Comparison of ENCODE assay signal across 34 cellular contexts in the genomic region with DNA sequence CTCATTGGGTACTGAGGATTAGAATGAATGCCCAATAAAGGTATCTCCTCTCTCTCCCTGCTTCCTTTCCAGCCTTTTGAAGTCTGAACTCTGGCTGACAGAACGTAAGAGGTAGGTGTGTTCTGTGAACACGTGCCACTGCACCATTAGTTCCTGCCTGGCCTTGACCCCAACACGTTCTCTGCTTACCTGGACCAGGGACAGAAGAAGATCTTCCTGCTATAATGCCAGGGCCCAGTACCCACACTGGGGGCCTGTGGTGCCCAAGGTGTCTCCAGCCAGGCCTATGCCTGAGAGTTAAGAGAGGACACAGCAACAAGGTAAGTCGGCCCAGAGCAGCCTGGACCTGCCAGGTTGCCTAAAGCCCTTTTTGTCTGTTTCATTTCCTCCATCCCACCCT.
"Had no signal": no experiment of that assay in that cellular context is flagged by ENCODE, and none has a peak within 500 bp of the region (broad histone marks: within the 10 kb centered on the region; RNA-seq: fewer than 3 reads in every experiment).

No MANE protein-coding gene starts in this region.

- H3K36me3 Mint-ChIP-seq: activated CD4-positive, alpha-beta memory T cell treated with anti-CD3 and anti-CD28 coated beads for 36 hours; activated CD8-positive, alpha-beta memory T cell treated with anti-CD3 and anti-CD28 coated beads, Interleukin-2, amount 10 ng/mL, durations not matched to agents 7 days and 5 days; activated naive CD4-positive, alpha-beta T cell treated with anti-CD3 and anti-CD28 coated beads, Interleukin-2, amount 10 ng/mL, durations not matched to agents 7 days and 5 days; activated naive CD4-positive, alpha-beta T cell treated with anti-CD3 and anti-CD28 coated beads, Interleukin-2, amount 50 U/mL, for 72 hours; activated naive CD8-positive, alpha-beta T cell treated with anti-CD3 and anti-CD28 coated beads, Interleukin-2, amount 10 ng/mL, durations not matched to agents 7 days and 5 days; brain had no signal

- H3K4me1 Mint-ChIP-seq: activated CD8-positive, alpha-beta memory T cell treated with anti-CD3 and anti-CD28 coated beads, Interleukin-2, amount 10 ng/mL, durations not matched to agents 7 days and 5 days; central memory CD8-positive, alpha-beta T cell; endodermal cell had no signal

- H3K27ac Mint-ChIP-seq: activated CD4-positive, alpha-beta memory T cell treated with anti-CD3 and anti-CD28 coated beads for 36 hours; activated CD4-positive, alpha-beta T cell treated with anti-CD3 and anti-CD28 coated beads for 36 hours; activated CD4-positive, alpha-beta T cell treated with anti-CD3 and anti-CD28 coated beads, Interleukin-2, amount 10 ng/mL, durations not matched to agents 24 days and 14 days; activated CD8-positive, alpha-beta memory T cell treated with anti-CD3 and anti-CD28 coated beads, Interleukin-2, amount 10 ng/mL, durations not matched to agents 7 days and 5 days; activated CD8-positive, alpha-beta T cell treated with anti-CD3 and anti-CD28 coated beads, Interleukin-2, amount 10 ng/mL, durations not matched to agents 7 days and 5 days; activated naive CD4-positive, alpha-beta T cell treated with anti-CD3 and anti-CD28 coated beads, Interleukin-2, amount 10 ng/mL, durations not matched to agents 7 days and 5 days; activated naive CD8-positive, alpha-beta T cell treated with anti-CD3 and anti-CD28 coated beads, Interleukin-2, amount 10 ng/mL, durations not matched to agents 7 days and 5 days; activated T-helper 1 cell treated with anti-CD3 and anti-CD28 coated beads, Interleukin-12 subunit alpha, Interleukin-12 subunit beta, Interleukin-2, Interleukin-4 antibody, amounts not matched to agents 30 ng/mL and 10 ng/mL and 1 ng/mL, durations not matched to agents 14 hours and 24 hours and 36 hours; brain; dendritic cell treated with granulocyte-macrophage colony-stimulating factor and Interleukin-4, amounts not matched to agents 40 ng/mL and 50 ng/mL, for 4 days; endodermal cell; T-helper 17 cell; T-helper 2 cell treated with Interferon-gamma antibody and Interleukin-4, amounts not matched to agents 5 μg/mL and 100 μg/mL, for 36 hours had no signal

- H3K4me3 Mint-ChIP-seq: activated CD4-positive, alpha-beta memory T cell treated with anti-CD3 and anti-CD28 coated beads for 36 hours; activated CD4-positive, alpha-beta T cell treated with anti-CD3 and anti-CD28 coated beads for 36 hours; activated CD4-positive, alpha-beta T cell treated with anti-CD3 and anti-CD28 coated beads, Interleukin-2, amount 10 ng/mL, durations not matched to agents 24 days and 14 days; activated CD8-positive, alpha-beta memory T cell treated with anti-CD3 and anti-CD28 coated beads, Interleukin-2, amount 10 ng/mL, durations not matched to agents 7 days and 5 days; activated CD8-positive, alpha-beta T cell treated with anti-CD3 and anti-CD28 coated beads, Interleukin-2, amount 10 ng/mL, durations not matched to agents 7 days and 5 days; activated naive CD4-positive, alpha-beta T cell treated with anti-CD3 and anti-CD28 coated beads, Interleukin-2, amount 10 ng/mL, durations not matched to agents 7 days and 5 days; activated naive CD8-positive, alpha-beta T cell treated with anti-CD3 and anti-CD28 coated beads, Interleukin-2, amount 10 ng/mL, durations not matched to agents 7 days and 5 days; activated T-helper 1 cell treated with anti-CD3 and anti-CD28 coated beads, Interleukin-12 subunit alpha, Interleukin-12 subunit beta, Interleukin-2, Interleukin-4 antibody, amounts not matched to agents 30 ng/mL and 10 ng/mL and 1 ng/mL, durations not matched to agents 14 hours and 24 hours and 36 hours; central memory CD8-positive, alpha-beta T cell; dendritic cell treated with granulocyte-macrophage colony-stimulating factor and Interleukin-4, amounts not matched to agents 40 ng/mL and 50 ng/mL, for 4 days; endodermal cell; T-helper 17 cell; T-helper 2 cell treated with Interferon-gamma antibody and Interleukin-4, amounts not matched to agents 5 μg/mL and 100 μg/mL, for 36 hours had no signal

- DNase-seq: activated CD4-positive, alpha-beta memory T cell treated with anti-CD3 and anti-CD28 coated beads for 36 hours; activated CD4-positive, alpha-beta T cell treated with anti-CD3 and anti-CD28 coated beads for 36 hours; activated CD4-positive, alpha-beta T cell treated with anti-CD3 and anti-CD28 coated beads, Interleukin-2, amount 10 ng/mL, durations not matched to agents 24 days and 14 days; activated CD4-positive, CD25-positive, alpha-beta regulatory T cell; activated CD4-positive, CD25-positive, alpha-beta regulatory T cell treated with anti-CD3 and anti-CD28 coated beads, Interleukin-2, amount 50 U/mL, for 72 hours; activated CD8-positive, alpha-beta memory T cell treated with anti-CD3 and anti-CD28 coated beads, Interleukin-2, amount 10 ng/mL, durations not matched to agents 7 days and 5 days; activated CD8-positive, alpha-beta memory T cell treated with anti-CD3 and anti-CD28 coated beads, Interleukin-2, amount 50 U/mL, for 4 hours; activated CD8-positive, alpha-beta T cell treated with anti-CD3 and anti-CD28 coated beads, Interleukin-2, amount 10 ng/mL, durations not matched to agents 7 days and 5 days; activated gamma-delta T cell; activated naive CD4-positive, alpha-beta T cell; activated naive CD4-positive, alpha-beta T cell treated with anti-CD3 and anti-CD28 coated beads, Interleukin-2, amount 10 ng/mL, durations not matched to agents 7 days and 5 days; activated naive CD8-positive, alpha-beta T cell treated with anti-CD3 and anti-CD28 coated beads, Interleukin-2, amount 10 ng/mL, durations not matched to agents 7 days and 5 days; activated T-cell treated with anti-CD3 and anti-CD28 coated beads, Interleukin-2, amount 50 U/mL, for 1 hour; activated T-cell treated with anti-CD3 and anti-CD28 coated beads, Interleukin-2, amount 50 U/mL, for 48 hours; dorsolateral prefrontal cortex; effector memory CD4-positive, alpha-beta T cell; endodermal cell; erythroblast; esophagus squamous epithelium; foreskin melanocyte; heart right ventricle; T-helper 1 cell; T-helper 17 cell; T1000 had no signal

- ATAC-seq: activated CD4-positive, alpha-beta T cell treated with anti-CD3 and anti-CD28 coated beads for 36 hours; activated CD8-positive, alpha-beta memory T cell treated with anti-CD3 and anti-CD28 coated beads, Interleukin-2, amount 10 ng/mL, durations not matched to agents 7 days and 5 days; activated CD8-positive, alpha-beta T cell treated with anti-CD3 and anti-CD28 coated beads, Interleukin-2, amount 10 ng/mL, durations not matched to agents 7 days and 5 days; activated naive CD4-positive, alpha-beta T cell treated with anti-CD3 and anti-CD28 coated beads, Interleukin-2, amount 50 U/mL, for 72 hours; gastroesophageal sphincter; heart right ventricle; T-helper 17 cell had no signal

- H3K36me3 ChIP-seq: ascending aorta, breast epithelium, esophagus squamous epithelium, gastroesophageal sphincter, heart right ventricle had no signal

- H3K9me3 Mint-ChIP-seq: activated CD4-positive, alpha-beta memory T cell treated with anti-CD3 and anti-CD28 coated beads for 36 hours; activated CD4-positive, alpha-beta T cell treated with anti-CD3 and anti-CD28 coated beads, Interleukin-2, amount 10 ng/mL, durations not matched to agents 24 days and 14 days; activated naive CD4-positive, alpha-beta T cell treated with anti-CD3 and anti-CD28 coated beads, Interleukin-2, amount 10 ng/mL, durations not matched to agents 7 days and 5 days; activated naive CD4-positive, alpha-beta T cell treated with anti-CD3 and anti-CD28 coated beads, Interleukin-2, amount 50 U/mL, for 72 hours; activated naive CD8-positive, alpha-beta T cell treated with anti-CD3 and anti-CD28 coated beads, Interleukin-2, amount 10 ng/mL, durations not matched to agents 7 days and 5 days; activated T-helper 1 cell treated with anti-CD3 and anti-CD28 coated beads, Interleukin-12 subunit alpha, Interleukin-12 subunit beta, Interleukin-2, Interleukin-4 antibody, amounts not matched to agents 30 ng/mL and 10 ng/mL and 1 ng/mL, durations not matched to agents 14 hours and 24 hours and 36 hours; brain; central memory CD8-positive, alpha-beta T cell; dendritic cell treated with granulocyte-macrophage colony-stimulating factor and Interleukin-4, amounts not matched to agents 40 ng/mL and 50 ng/mL, for 4 days; endodermal cell; T-helper 2 cell treated with Interferon-gamma antibody and Interleukin-4, amounts not matched to agents 5 μg/mL and 100 μg/mL, for 36 hours had no signal

- H3K27ac ChIP-seq: ascending aorta, breast epithelium, coronary artery, dorsolateral prefrontal cortex, esophagus squamous epithelium, heart right ventricle had no signal

- H3K4me3 ChIP-seq: ascending aorta, breast epithelium, coronary artery, dorsolateral prefrontal cortex, esophagus squamous epithelium, gastroesophageal sphincter, heart right ventricle had no signal

- H3K4me1 ChIP-seq: ascending aorta, breast epithelium, esophagus squamous epithelium had no signal

- H3K9me3 ChIP-seq: ascending aorta, breast epithelium, esophagus squamous epithelium, gastroesophageal sphincter, heart right ventricle had no signal

- H3K27me3 ChIP-seq: ascending aorta, breast epithelium, dorsolateral prefrontal cortex, gastroesophageal sphincter, heart right ventricle had no signal
